ENCODE assay signal across 8 cellular contexts in the genomic region with DNA sequence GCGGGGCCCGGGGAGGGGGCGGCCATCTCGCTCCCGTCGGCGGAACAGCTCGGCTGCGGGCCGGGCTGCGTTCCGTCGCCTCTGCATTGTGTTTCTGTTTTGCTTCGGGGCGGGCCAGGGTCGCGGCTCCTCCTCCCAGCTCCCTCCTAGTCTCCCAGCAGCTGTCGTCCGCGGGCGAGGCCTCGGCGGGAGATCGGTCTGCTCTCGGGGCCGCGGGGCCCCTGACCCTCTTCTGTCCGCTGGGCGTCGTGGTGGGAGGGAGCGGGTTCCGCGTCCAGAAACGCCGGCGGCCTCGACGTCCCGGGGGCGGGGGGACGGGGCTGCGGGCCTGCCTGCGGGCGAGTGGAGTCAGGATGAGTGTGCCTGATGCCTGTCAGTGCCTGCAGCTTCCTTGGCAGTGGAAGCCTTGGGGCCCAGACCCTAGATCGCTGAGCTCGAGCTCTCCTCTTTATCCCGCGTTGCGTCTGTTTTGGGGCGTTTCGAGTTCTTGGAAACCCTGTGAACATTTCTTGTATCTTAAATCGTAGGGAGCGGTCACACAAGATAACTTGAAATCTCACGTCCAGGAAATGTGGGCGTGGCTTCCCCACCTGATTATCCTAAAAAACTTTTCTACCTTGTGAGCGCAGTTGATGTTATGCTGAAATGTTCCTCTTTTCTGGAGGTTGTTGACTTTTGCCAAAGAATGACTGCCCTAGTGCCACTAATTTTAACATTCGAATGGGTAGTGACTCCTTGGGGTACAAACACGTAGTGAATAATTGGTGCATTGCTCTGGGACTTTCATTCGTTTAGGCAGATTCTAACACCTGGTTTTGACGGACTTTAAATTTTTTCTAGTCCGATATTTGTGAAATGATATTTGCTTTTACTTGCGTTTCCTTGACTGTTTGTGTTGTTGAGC. TPM values are rescaled to one million over a fixed set of nuclear protein-coding genes. Genes with fewer than 3 reads are reported as not detected.
DNase-seq lines count a peak whose midpoint lies in the region; ATAC-seq and TF ChIP-seq lines count a peak whose summit lies in the region.

No MANE protein-coding gene starts in this region.

- ATAC-seq in GM19455 (IDR thresholded peaks at IDR 0.05; ENCODE audit: unreplicated experiment) (peak; percentile 51), HG02970 (IDR thresholded peaks at IDR 0.05; ENCODE audit: low FRiP score, unreplicated experiment) (no peak)

- H3K27ac Mint-ChIP-seq in progenitor cell of endocrine pancreas, result peak overlapping the region; percentile 93

- H3K9me3 Mint-ChIP-seq in progenitor cell of endocrine pancreas (ENCODE audit: low read depth), result no peaks in the 10 kb centered on the region

- H3K4me1 ChIP-seq in DOHH2 (ENCODE audit: control insufficient read depth, low read length), result peaks cover 36% of the 10 kb centered on the region
- H3K4me1 ChIP-seq in right atrium auricular region, result peaks cover 0 to 35% of the 10 kb centered on the region in 2 donors

- peak overlapping the region; percentile 85 for H3K4me2 ChIP-seq in DOHH2 (ENCODE audit: low read length)

- H3K36me3 ChIP-seq in DOHH2 (ENCODE audit: control insufficient read depth, low read length) (peaks cover 12% of the 10 kb centered on the region), right atrium auricular region (no peaks in the 10 kb centered on the region)

- H3K36me3 Mint-ChIP-seq in progenitor cell of endocrine pancreas (ENCODE audit: insufficient read depth), result peaks cover 11% of the 10 kb centered on the region

- peaks cover 17% of the 10 kb centered on the region for H3K4me1 Mint-ChIP-seq in progenitor cell of endocrine pancreas (ENCODE audit: low read depth)

- peaks cover 4% of the 10 kb centered on the region; the same call in 1 of the 2 replicates for H3F3A ChIP-seq in DOHH2 (ENCODE audit: control insufficient read depth, insufficient read depth)

- H3K27ac ChIP-seq in DOHH2 (ENCODE audit: low read depth, low read length), result peak overlapping the region; percentile 49
- peak overlapping the region; percentile 95 to 98 for H3K27ac ChIP-seq in right atrium auricular region

- H3K79me2 ChIP-seq in DOHH2 (ENCODE audit: control insufficient read depth, low read length), result peaks cover 54% of the 10 kb centered on the region

- no peaks in the 10 kb centered on the region for H3K27me3 ChIP-seq in DOHH2 (ENCODE audit: control insufficient read depth, low read length)
- no peaks in the 10 kb centered on the region for H3K27me3 ChIP-seq in right atrium auricular region

- H4K20me1 ChIP-seq in DOHH2 (ENCODE audit: control insufficient read depth, insufficient read depth, low read depth, low read length), result no peaks in the 10 kb centered on the region

- peak overlapping the region; percentile 90 for H3K4me3 Mint-ChIP-seq in progenitor cell of endocrine pancreas (ENCODE audit: low read depth)

- no peaks in the 10 kb centered on the region for H3K9me2 ChIP-seq in DOHH2 (replicated peaks; ENCODE audit: control insufficient read depth, low read length)

- H3K9me3 ChIP-seq in DOHH2 (ENCODE audit: control insufficient read depth, insufficient read depth, low read length) (no peaks in the 10 kb centered on the region), right atrium auricular region (no peaks in the 10 kb centered on the region)

- no peaks in the 10 kb centered on the region for H3K27me3 Mint-ChIP-seq in progenitor cell of endocrine pancreas

- H3K4me3 ChIP-seq in DOHH2 (ENCODE audit: low read length), result peak overlapping the region; percentile 74
- H3K4me3 ChIP-seq in right atrium auricular region, result peak overlapping the region; percentile 90 to 91

- DNase-seq in HK-2 (ENCODE audit: unreplicated experiment) (peak; percentile 68), NOMO-1 (lab: John Stamatoyannopoulos, UW; ENCODE audit: unreplicated experiment in 2 of 2) (peak; percentile 20 to 44), anterior cingulate cortex (lab: John Stamatoyannopoulos, UW) (peak in 49 of 58 donors; percentile 31 to 89 (median 75)), right atrium auricular region (ENCODE audit: low spot score) (peak; percentile 66), progenitor cell of endocrine pancreas (ENCODE audit: low spot score, unreplicated experiment) (peak; percentile 56)

- TF ChIP-seq CTCF in DOHH2 (IDR thresholded peaks at IDR 0.05; ENCODE audit: low read depth, low read length, poor library complexity, severe bottlenecking), result no peak
- TF ChIP-seq CTCF in right atrium auricular region (IDR thresholded peaks at IDR 0.05), result no peak
- no peak for TF ChIP-seq CTCF in progenitor cell of endocrine pancreas (IDR thresholded peaks at IDR 0.05; ENCODE audit: unreplicated experiment)

RNA-seq across cellular contexts. Expression of a gene that starts 0.7 kb away (rescaled TPM):
- 10 to 100 TPM; 21.1 to 23.7 TPM for total RNA-seq in right atrium auricular region
- 32.2 and 33.7 TPM in 2 replicates for total RNA-seq in progenitor cell of endocrine pancreas
